In genomic region chr1:234716907-234717375, GRCh38 we compare ENCODE assay signal across 10 cellular contexts.
A peak's percentile ranks its signal among the peaks of the same experiment; 100 is the strongest.
DNase-seq lines count a peak whose midpoint lies in the region; ATAC-seq and TF ChIP-seq lines count a peak whose summit lies in the region.
"Had no signal": no experiment of that assay in that cellular context is flagged by ENCODE, and none has a peak within 500 bp of the region (broad histone marks: within the 10 kb centered on the region; RNA-seq: fewer than 3 reads in every experiment).

No MANE protein-coding gene starts in this region.

- peaks cover 68% of the 10 kb centered on the region for H3K4me1 Mint-ChIP-seq in type B pancreatic cell (ENCODE audit: unreplicated experiment)

- H3K4me2 ChIP-seq in fibroblast of lung (ENCODE audit: extremely low read depth, insufficient read depth, low read length): no peak overlapping the region

- H3K4me1 ChIP-seq in Panc1 (ENCODE audit: control insufficient read depth, insufficient read depth, low read length) (peaks cover 48% of the 10 kb centered on the region), fibroblast of lung (ENCODE audit: control insufficient read depth, extremely low read depth, insufficient read depth, low read length) (peaks cover 17% of the 10 kb centered on the region), muscle layer of duodenum (ENCODE audit: control insufficient read depth in 1 of 2, insufficient read depth in 2 of 2, low read length in 2 of 2) (peaks cover 34 to 59% of the 10 kb centered on the region in 2 donors)

- POLR2A ChIA-PET in Panc1 (lab: Charles Lee): no interaction called here

- BruUV-seq in Panc1 (replicated peaks; lab: Mats Ljungman, UMichigan): no TSS peak

- ATAC-seq in Panc1 (no peak), HG03354 (IDR thresholded peaks at IDR 0.05; ENCODE audit: poor library complexity, severe bottlenecking, unreplicated experiment) (no peak)

- peak overlapping the region; percentile 99 for H3K27ac Mint-ChIP-seq in type B pancreatic cell
- H3K27ac Mint-ChIP-seq: activated T-helper 2 cell treated with anti-CD3 and anti-CD28 coated beads, Interferon-gamma antibody, Interleukin-2, Interleukin-4, amounts not matched to agents 10 μg/mL and 5 μg/mL and 100 μg/mL, durations not matched to agents 14 hours and 24 hours and 36 hours had no signal

- CTCF ChIA-PET in Panc1 (lab: Charles Lee): no interaction called here

- intact Hi-C loops in Panc1 (cut with micrococcal nuclease; ENCODE audit: unreplicated experiment): no loop called here

- peak overlapping the region; percentile 42 for H3K4me3 Mint-ChIP-seq in type B pancreatic cell

- no peaks in the 10 kb centered on the region for H4K20me1 ChIP-seq in fibroblast of lung (ENCODE audit: control insufficient read depth, extremely low read depth, insufficient read depth, low read length)

- H2AFZ ChIP-seq in fibroblast of lung (ENCODE audit: low read length): peak overlapping the region; percentile 93

- peaks cover 4% of the 10 kb centered on the region for H3K9me3 Mint-ChIP-seq in type B pancreatic cell
- H3K9me3 Mint-ChIP-seq: activated T-helper 2 cell treated with anti-CD3 and anti-CD28 coated beads, Interferon-gamma antibody, Interleukin-2, Interleukin-4, amounts not matched to agents 10 μg/mL and 5 μg/mL and 100 μg/mL, durations not matched to agents 14 hours and 24 hours and 36 hours had no signal

- DNase-seq in Panc1 (ENCODE audit: low read depth, low spot score) (no peak), fibroblast of lung (ENCODE audit: low read depth in 2 of 2) (peak in 1 of 2 donors; percentile 42), type B pancreatic cell (ENCODE audit: extremely low spot score, unreplicated experiment) (no peak), NCI-H226 (no peak), NCI-H526 (lab: John Stamatoyannopoulos, UW) (no peak)
- DNase-seq: OCI-M1; stimulated activated CD4-positive, alpha-beta T cell treated with anti-CD3 and anti-CD28 coated beads, Interleukin-4, amount 100 ng/mL, for 24 hours had no signal

- TF ChIP-seq CTCF in Panc1 (IDR thresholded peaks at IDR 0.05) (no peak), fibroblast of lung (conservative IDR thresholded peaks at IDR 0.05 in 1 of 2, IDR thresholded peaks at IDR 0.05 in 1 of 2; ENCODE audit: low read depth in 1 of 2, low read length in 2 of 2) (no peak), type B pancreatic cell (conservative IDR thresholded peaks at IDR 0.05) (no peak)

- no peaks in the 10 kb centered on the region for H3K9me3 ChIP-seq in Panc1 (ENCODE audit: control insufficient read depth, insufficient read depth, low read depth, low read length)
- H3K9me3 ChIP-seq in fibroblast of lung (ENCODE audit: control insufficient read depth, insufficient read depth, low read depth, low read length): no peaks in the 10 kb centered on the region
- H3K9me3 ChIP-seq in muscle layer of duodenum (ENCODE audit: control insufficient read depth in 1 of 2, low read length in 2 of 2): no peaks in the 10 kb centered on the region

- no peak overlapping the region for H3K4me3 ChIP-seq in Panc1 (ENCODE audit: low read depth in 2 of 2, low read length in 2 of 2)
- H3K4me3 ChIP-seq in fibroblast of lung (replicated peaks in 1 of 4; ENCODE audit: control extremely low read depth in 1 of 4, insufficient read depth in 1 of 4, low read depth in 3 of 4, low read length in 4 of 4): no peak overlapping the region
- H3K4me3 ChIP-seq in muscle layer of duodenum (ENCODE audit: low read depth in 1 of 2, low read length in 2 of 2): no peak overlapping the region

- no peaks in the 10 kb centered on the region for H3K36me3 Mint-ChIP-seq in type B pancreatic cell

- H3K27me3 Mint-ChIP-seq in type B pancreatic cell: no peaks in the 10 kb centered on the region

- H3K36me3 ChIP-seq in Panc1 (ENCODE audit: control insufficient read depth, insufficient read depth, low read length): no peaks in the 10 kb centered on the region
- H3K36me3 ChIP-seq in fibroblast of lung (ENCODE audit: control insufficient read depth, insufficient read depth, low read length): no peaks in the 10 kb centered on the region
- no peaks in the 10 kb centered on the region for H3K36me3 ChIP-seq in muscle layer of duodenum (ENCODE audit: control insufficient read depth in 1 of 2, insufficient read depth in 2 of 2, low read length in 2 of 2)

- no peak overlapping the region for H3K9ac ChIP-seq in fibroblast of lung (ENCODE audit: insufficient read depth, low read length)

- H3K79me2 ChIP-seq in fibroblast of lung (ENCODE audit: control insufficient read depth, insufficient read depth, low read length): no peaks in the 10 kb centered on the region

- peak overlapping the region; percentile 95 for H3K27ac ChIP-seq in Panc1 (ENCODE audit: low read length)
- peak overlapping the region; percentile 17 for H3K27ac ChIP-seq in fibroblast of lung (ENCODE audit: insufficient read depth, low read length)
- H3K27ac ChIP-seq in muscle layer of duodenum (ENCODE audit: low read length): peak overlapping the region; percentile 90

- in situ Hi-C loops in Panc1 (cut with HindIII; ENCODE audit: low pct_unique_long_range_greater_than_20kb, low sequenced_read_pairs): no loop called here

- no peaks in the 10 kb centered on the region for H3K27me3 ChIP-seq in Panc1 (ENCODE audit: control insufficient read depth, insufficient read depth, low read length)
- no peaks in the 10 kb centered on the region for H3K27me3 ChIP-seq in fibroblast of lung (ENCODE audit: control insufficient read depth, insufficient read depth, low read length)
- H3K27me3 ChIP-seq in muscle layer of duodenum (ENCODE audit: low read depth, low read length): no peaks in the 10 kb centered on the region

Comparison
In these comparisons a context has a peak if more than half of its experiments do, and no peak if none do; other contexts are left out.
1. H3K27ac ChIP-seq: peak in every context shown above with its lines; median percentile 95 in Panc1; 90 in muscle layer of duodenum; 17 in fibroblast of lung.